19 cellular contexts compared by ENCODE assay signal in genomic region chr1:230173176-230173575, GRCh38.
DNase-seq lines count a peak whose midpoint lies in the region; ATAC-seq and TF ChIP-seq lines count a peak whose summit lies in the region.
"Had no signal": no experiment of that assay in that cellular context is flagged by ENCODE, and none has a peak within 500 bp of the region (broad histone marks: within the 10 kb centered on the region; RNA-seq: fewer than 3 reads in every experiment).

No MANE protein-coding gene starts in this region.

- no peak for ATAC-seq in activated CD8-positive, alpha-beta memory T cell treated with anti-CD3 and anti-CD28 coated beads, Interleukin-2, amount 10 ng/mL, durations not matched to agents 7 days and 5 days
- ATAC-seq in thoracic aorta (ENCODE audit: insufficient number of reproducible peaks, low FRiP score, low read depth) (no peak), GM21390 (IDR thresholded peaks at IDR 0.05; ENCODE audit: unreplicated experiment) (no peak)
- ATAC-seq: PC-3 had no signal

- H3K36me3 ChIP-seq in thoracic aorta: no peaks in the 10 kb centered on the region
- H3K36me3 ChIP-seq: HAP-1 had no signal

- no peak overlapping the region for H3K4me3 ChIP-seq in thoracic aorta
- H3K4me3 ChIP-seq: HAP-1 had no signal

- no peaks in the 10 kb centered on the region for H3K9me3 Mint-ChIP-seq in activated CD8-positive, alpha-beta memory T cell treated with anti-CD3 and anti-CD28 coated beads, Interleukin-2, amount 10 ng/mL, durations not matched to agents 7 days and 5 days (ENCODE audit: low read depth)
- H3K9me3 Mint-ChIP-seq: CD14-positive monocyte had no signal

- peak; percentile 24 for DNase-seq in activated CD8-positive, alpha-beta memory T cell treated with anti-CD3 and anti-CD28 coated beads for 24 hours
- DNase-seq in activated CD8-positive, alpha-beta memory T cell treated with anti-CD3 and anti-CD28 coated beads, Interleukin-2, amount 10 ng/mL, durations not matched to agents 7 days and 5 days: no peak
- DNase-seq in NCI-H526 (lab: John Stamatoyannopoulos, UW): peak; percentile 57 to 60
- DNase-seq in islet precursor cell: peak; percentile 38
- no peak for DNase-seq in thoracic aorta (ENCODE audit: low spot score)
- DNase-seq in HUDEP-2 (lab: John Stamatoyannopoulos, UW; ENCODE audit: unreplicated experiment in 76 of 76): no peak
- no peak for DNase-seq in stimulated activated CD4-positive, alpha-beta T cell treated with anti-CD3 and anti-CD28 coated beads, Interleukin-4, amount 100 ng/mL, for 24 hours
- DNase-seq: DMS153, IMR-90, NCI-H1105 treated with DMSO at 0.1 percent for 48 hours, NCI-H1694 treated with DMSO at 0.1 percent for 48 hours, NCI-H2107, NCI-H2227 treated with DMSO at 0.1 percent for 48 hours, NCI-H524 treated with DMSO at 0.1 percent for 48 hours, PC-3 had no signal

- peaks cover 36 to 80% of the 10 kb centered on the region in 2 donors for H3K4me1 ChIP-seq in thoracic aorta (ENCODE audit: control insufficient read depth in 1 of 2, low read depth in 2 of 2)
- H3K4me1 ChIP-seq: HAP-1 had no signal

- CTCF ChIA-PET in activated CD8-positive, alpha-beta memory T cell treated with anti-CD3 and anti-CD28 coated beads, Interleukin-2, amount 10 ng/mL, durations not matched to agents 7 days and 5 days (lab: Charles Lee): no interaction called here

- H3K27ac ChIP-seq in thoracic aorta: peak overlapping the region; percentile 77 to 83
- H3K27ac ChIP-seq: RWPE1 had no signal

- H3K27ac Mint-ChIP-seq in activated CD8-positive, alpha-beta memory T cell treated with anti-CD3 and anti-CD28 coated beads, Interleukin-2, amount 10 ng/mL, durations not matched to agents 7 days and 5 days: no peak overlapping the region

- H3K27me3 ChIP-seq in thoracic aorta (replicated peaks; ENCODE audit: insufficient read depth): no peaks in the 10 kb centered on the region

- no peaks in the 10 kb centered on the region for H3K9me3 ChIP-seq in thoracic aorta
- H3K9me3 ChIP-seq: HAP-1 had no signal

- peaks cover 34% of the 10 kb centered on the region for H3K4me1 Mint-ChIP-seq in activated CD8-positive, alpha-beta memory T cell treated with anti-CD3 and anti-CD28 coated beads, Interleukin-2, amount 10 ng/mL, durations not matched to agents 7 days and 5 days

- TF ChIP-seq CTCF in thoracic aorta (IDR thresholded peaks at IDR 0.05): no peak

- H3K36me3 Mint-ChIP-seq in activated CD8-positive, alpha-beta memory T cell treated with anti-CD3 and anti-CD28 coated beads, Interleukin-2, amount 10 ng/mL, durations not matched to agents 7 days and 5 days: peaks cover 3% of the 10 kb centered on the region

- H3K4me3 Mint-ChIP-seq in activated CD8-positive, alpha-beta memory T cell treated with anti-CD3 and anti-CD28 coated beads, Interleukin-2, amount 10 ng/mL, durations not matched to agents 7 days and 5 days: no peak overlapping the region
- H3K4me3 Mint-ChIP-seq: CD14-positive monocyte had no signal

- H3K27me3 Mint-ChIP-seq in activated CD8-positive, alpha-beta memory T cell treated with anti-CD3 and anti-CD28 coated beads, Interleukin-2, amount 10 ng/mL, durations not matched to agents 7 days and 5 days: no peaks in the 10 kb centered on the region

Comparison
In these comparisons a context has a peak if more than half of its experiments do, and no peak if none do; other contexts are left out.
1. DNase-seq: peak in activated CD8-positive, alpha-beta memory T cell treated with anti-CD3 and anti-CD28 coated beads for 24 hours (single experiment), NCI-H526 (2 of 2) and islet precursor cell (single experiment); none in activated CD8-positive, alpha-beta memory T cell treated with anti-CD3 and anti-CD28 coated beads, Interleukin-2, amount 10 ng/mL, durations not matched to agents 7 days and 5 days (single experiment), thoracic aorta (single experiment), HUDEP-2 (0 of 76) and stimulated activated CD4-positive, alpha-beta T cell treated with anti-CD3 and anti-CD28 coated beads, Interleukin-4, amount 100 ng/mL, for 24 hours (single experiment).